Comparison of ENCODE assay signal across 17 cellular contexts in genomic region chr1:9465640-9466039, GRCh38.
"Had no signal": no experiment of that assay in that cellular context is flagged by ENCODE, and none has a peak within 500 bp of the region (broad histone marks: within the 10 kb centered on the region; RNA-seq: fewer than 3 reads in every experiment).

No MANE protein-coding gene starts in this region.

- H3K4me2 ChIP-seq: hepatocyte had no signal

- H3K9me3 ChIP-seq: colonic mucosa, neutrophil, spleen, thoracic aorta, upper lobe of left lung had no signal

- H2AFZ ChIP-seq: hepatocyte had no signal

- H3K79me2 ChIP-seq: hepatocyte had no signal

- DNase-seq: activated CD4-positive, alpha-beta T cell treated with anti-CD3 and anti-CD28 coated beads, Interleukin-2, amount 10 ng/mL, durations not matched to agents 24 days and 14 days; activated CD8-positive, alpha-beta T cell treated with anti-CD3 and anti-CD28 coated beads for 36 hours; activated naive CD4-positive, alpha-beta T cell treated with anti-CD3 and anti-CD28 coated beads for 36 hours; activated naive CD8-positive, alpha-beta T cell treated with anti-CD3 and anti-CD28 coated beads, Interleukin-2, amount 50 U/mL, for 24 hours; activated T-cell treated with anti-CD3 and anti-CD28 coated beads, Interleukin-2, amount 50 U/mL, for 24 hours; anterior cingulate cortex; brain microvascular endothelial cell; colonic mucosa; spleen; stimulated activated CD4-positive, alpha-beta T cell treated with anti-CD3 and anti-CD28 coated beads, Interleukin-4, amount 100 ng/mL, for 4 hours; upper lobe of left lung had no signal

- H3K27ac ChIP-seq: brain microvascular endothelial cell, colonic mucosa, neutrophil, spleen, upper lobe of left lung had no signal

- H3K4me1 ChIP-seq: colonic mucosa, spleen, upper lobe of left lung had no signal

- H3K36me3 ChIP-seq: brain microvascular endothelial cell, colonic mucosa, neutrophil, spleen, thoracic aorta, upper lobe of left lung had no signal

- H3K27me3 ChIP-seq: brain microvascular endothelial cell, colonic mucosa, hepatocyte, upper lobe of left lung had no signal

- H3K4me3 ChIP-seq: colonic mucosa, hepatocyte, lung, spleen, thoracic aorta, upper lobe of left lung had no signal

- ATAC-seq: activated CD8-positive, alpha-beta T cell treated with anti-CD3 and anti-CD28 coated beads for 36 hours; activated naive CD8-positive, alpha-beta T cell treated with anti-CD3 and anti-CD28 coated beads, Interleukin-2, amount 50 U/mL, for 24 hours; natural killer cell treated with Interleukin-12 subunit alpha and Interleukin-12 subunit beta and Interleukin-15 and Interleukin-18, amount 100 ng/mL, for 72 hours; stimulated activated memory B cell treated with anti-CD40 and anti-IgM and Interleukin-4, amounts not matched to agents 10 μg/mL and 1 μg/mL and 100 μg/mL, for 72 hours had no signal
